ENCODE assay signal across 19 cellular contexts in the genomic region with DNA sequence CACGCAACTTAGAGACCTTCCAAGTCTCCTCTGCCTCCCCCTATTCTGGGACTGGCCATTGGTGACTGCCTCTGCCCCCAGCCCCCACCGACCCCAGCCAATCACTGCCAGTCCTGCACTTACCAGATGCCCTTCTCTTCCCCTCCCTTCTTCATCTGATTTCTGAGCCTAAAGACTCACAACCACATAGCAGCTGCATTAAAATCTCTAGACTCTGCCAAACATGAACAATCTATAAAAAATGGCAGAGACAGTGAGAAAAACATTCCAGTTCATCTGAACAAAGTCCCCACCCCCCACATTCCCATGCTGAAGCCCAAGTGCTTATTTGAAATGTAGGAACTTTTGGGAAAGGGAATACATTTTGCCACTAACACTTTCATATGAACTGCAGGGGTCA.
DNase-seq lines count a peak whose midpoint lies in the region; TF ChIP-seq lines count a peak whose summit lies in the region.
"Had no signal": no experiment of that assay in that cellular context is flagged by ENCODE, and none has a peak within 500 bp of the region (broad histone marks: within the 10 kb centered on the region; RNA-seq: fewer than 3 reads in every experiment).

No MANE protein-coding gene starts in this region.

- no peaks in the 10 kb centered on the region for H3K27me3 ChIP-seq in BE2C
- no peaks in the 10 kb centered on the region for H3K27me3 ChIP-seq in adipocyte (replicated peaks; ENCODE audit: control insufficient read depth, insufficient read depth, low read length)
- no peaks in the 10 kb centered on the region for H3K27me3 ChIP-seq in fibroblast of lung (ENCODE audit: control insufficient read depth, insufficient read depth, low read length)
- H3K27me3 ChIP-seq: Peyer's patch, SJSA1 had no signal

- H3K36me3 ChIP-seq in BE2C (no peaks in the 10 kb centered on the region), adipocyte (ENCODE audit: control insufficient read depth, insufficient read depth, low read length, severe bottlenecking) (no peaks in the 10 kb centered on the region), fibroblast of lung (ENCODE audit: control insufficient read depth, insufficient read depth, low read length) (no peaks in the 10 kb centered on the region)
- H3K36me3 ChIP-seq: Peyer's patch, SJSA1 had no signal

- H3K4me3 ChIP-seq in BE2C (ENCODE audit: low read depth, low read length): no peak overlapping the region
- no peak overlapping the region for H3K4me3 ChIP-seq in adipocyte (ENCODE audit: low read length)
- H3K4me3 ChIP-seq in fibroblast of lung (replicated peaks in 1 of 4; ENCODE audit: control extremely low read depth in 1 of 4, insufficient read depth in 1 of 4, low read depth in 3 of 4, low read length in 4 of 4): no peak overlapping the region
- H3K4me3 ChIP-seq: Peyer's patch, SJSA1 had no signal

- H3K36me3 Mint-ChIP-seq in nephron (ENCODE audit: low read depth): no peaks in the 10 kb centered on the region

- H3K27me3 Mint-ChIP-seq in nephron (ENCODE audit: low read depth): no peaks in the 10 kb centered on the region

- no peak overlapping the region for H3K4me3 Mint-ChIP-seq in nephron

- H4K20me1 ChIP-seq in fibroblast of lung (ENCODE audit: control insufficient read depth, extremely low read depth, insufficient read depth, low read length): no peaks in the 10 kb centered on the region

- H3K4me1 ChIP-seq in BE2C: no peaks in the 10 kb centered on the region
- peaks cover 29% of the 10 kb centered on the region for H3K4me1 ChIP-seq in adipocyte (ENCODE audit: control insufficient read depth, insufficient read depth, low read length)
- peaks cover 3% of the 10 kb centered on the region for H3K4me1 ChIP-seq in fibroblast of lung (ENCODE audit: control insufficient read depth, extremely low read depth, insufficient read depth, low read length)
- H3K4me1 ChIP-seq: Peyer's patch, SJSA1 had no signal

- H3K9ac ChIP-seq in adipocyte (ENCODE audit: low read length): no peak overlapping the region
- H3K9ac ChIP-seq in fibroblast of lung (ENCODE audit: insufficient read depth, low read length): no peak overlapping the region

- peaks cover 40% of the 10 kb centered on the region for H3K4me1 Mint-ChIP-seq in nephron

- H3K9me3 Mint-ChIP-seq in nephron: no peaks in the 10 kb centered on the region

- H3K27ac Mint-ChIP-seq in nephron: peak overlapping the region; percentile 62 to 87 (median 79)

- H3K9me3 ChIP-seq in BE2C (no peaks in the 10 kb centered on the region), adipocyte (ENCODE audit: control insufficient read depth, low read length) (no peaks in the 10 kb centered on the region), fibroblast of lung (ENCODE audit: control insufficient read depth, insufficient read depth, low read depth, low read length) (no peaks in the 10 kb centered on the region)
- H3K9me3 ChIP-seq: Peyer's patch, SJSA1 had no signal

- H2AFZ ChIP-seq in fibroblast of lung (ENCODE audit: low read length): peak overlapping the region; percentile 28

- TF ChIP-seq CTCF in BE2C (IDR thresholded peaks at IDR 0.05; ENCODE audit: low read depth, low read length): no peak
- TF ChIP-seq CTCF in fibroblast of lung (conservative IDR thresholded peaks at IDR 0.05 in 1 of 2, IDR thresholded peaks at IDR 0.05 in 1 of 2; ENCODE audit: low read depth in 1 of 2, low read length in 2 of 2): no peak
- TF ChIP-seq CTCF in nephron (IDR thresholded peaks at IDR 0.05; ENCODE audit: unreplicated experiment in 3 of 3): no peak

- H3K4me2 ChIP-seq in fibroblast of lung (ENCODE audit: extremely low read depth, insufficient read depth, low read length): no peak overlapping the region

- H3K27ac ChIP-seq in fibroblast of lung (ENCODE audit: insufficient read depth, low read length): no peak overlapping the region
- H3K27ac ChIP-seq: C4-2B, Peyer's patch, SJSA1 had no signal

- DNase-seq in BE2C (peak; percentile 17), adipocyte (ENCODE audit: low read depth) (peak; percentile 23), fibroblast of lung (ENCODE audit: low read depth in 2 of 2) (peak; percentile 30 to 36), CD1c-positive myeloid dendritic cell (ENCODE audit: extremely low spot score) (no peak), AG08395 (ENCODE audit: low spot score) (no peak), UCSD-AML1 (lab: John Stamatoyannopoulos, UW; ENCODE audit: unreplicated experiment) (no peak)
- no peak for DNase-seq in activated CD4-positive, alpha-beta T cell treated with anti-CD3 and anti-CD28 coated beads for 1 hour
- DNase-seq: DMS79 treated with DMSO at 0.1 percent for 48 hours, GOT3, Kasumi-1, MM.1S, NCI-H1092, NCI-H2029 treated with DMSO at 0.1 percent for 48 hours, NCI-H2171, NCI-H526, Peyer's patch had no signal

- no peaks in the 10 kb centered on the region for H3K79me2 ChIP-seq in fibroblast of lung (ENCODE audit: control insufficient read depth, insufficient read depth, low read length)

Comparison
In these comparisons a context has a peak if more than half of its experiments do, and no peak if none do; other contexts are left out.
1. DNase-seq: peak in BE2C (single experiment), adipocyte (single experiment) and fibroblast of lung (2 of 2); none in CD1c-positive myeloid dendritic cell (single experiment), activated CD4-positive, alpha-beta T cell treated with anti-CD3 and anti-CD28 coated beads for 1 hour (single experiment), AG08395 (single experiment) and UCSD-AML1 (single experiment).